8 cellular contexts compared by ENCODE assay signal in genomic region chr22:41947181-41948080, GRCh38. TPM values are rescaled to one million over a fixed set of nuclear protein-coding genes. Genes with fewer than 3 reads are reported as not detected.
DNase-seq lines count a peak whose midpoint lies in the region; ATAC-seq and TF ChIP-seq lines count a peak whose summit lies in the region.

No MANE protein-coding gene starts in this region.

- no peaks in the 10 kb centered on the region for H3K9me3 ChIP-seq in Peyer's patch
- no peaks in the 10 kb centered on the region for H3K9me3 ChIP-seq in esophagus squamous epithelium
- no peaks in the 10 kb centered on the region for H3K9me3 ChIP-seq in parathyroid adenoma (ENCODE audit: control insufficient read depth, low read length)

- peak overlapping the region; percentile 84 for H2AFZ ChIP-seq in parathyroid adenoma

- no peak for TF ChIP-seq CTCF in Peyer's patch (IDR thresholded peaks at IDR 0.05)
- TF ChIP-seq CTCF in esophagus squamous epithelium (IDR thresholded peaks at IDR 0.05), result no peak
- no peak for TF ChIP-seq CTCF in parathyroid adenoma (IDR thresholded peaks at IDR 0.05)

- TF ChIP-seq POLR2A in Peyer's patch (IDR thresholded peaks at IDR 0.05) (no peak), esophagus squamous epithelium (IDR thresholded peaks at IDR 0.05) (no peak)

- H3K4me1 ChIP-seq in Peyer's patch, result peaks cover 0 to 9% (median 3%) of the 10 kb centered on the region in 4 donors
- peaks cover 12 to 31% (median 13%) of the 10 kb centered on the region in 3 donors for H3K4me1 ChIP-seq in esophagus squamous epithelium
- H3K4me1 ChIP-seq in parathyroid adenoma, result no peaks in the 10 kb centered on the region

- H3K79me2 ChIP-seq in parathyroid adenoma, result no peaks in the 10 kb centered on the region

- ATAC-seq in HG02970 (IDR thresholded peaks at IDR 0.05; ENCODE audit: low FRiP score, unreplicated experiment), result no peak

- H3K27ac ChIP-seq in Peyer's patch, result peak overlapping the region in 3 of 4 donors; percentile 40 to 72 (median 68)
- peak overlapping the region; percentile 70 to 83 (median 78) for H3K27ac ChIP-seq in esophagus squamous epithelium
- H3K27ac ChIP-seq in parathyroid adenoma, result peak overlapping the region; percentile 36

- peak overlapping the region; percentile 98 for H3K4me2 ChIP-seq in parathyroid adenoma (ENCODE audit: low read length)

- H3K9ac ChIP-seq in parathyroid adenoma, result no peak overlapping the region

- peak overlapping the region; percentile 85; the same call in 1 of the 2 replicates for H3K4me3 ChIP-seq in GM08714 (ENCODE audit: low read length)
- H3K4me3 ChIP-seq in Peyer's patch, result peak overlapping the region; percentile 45 to 90 (median 80)
- H3K4me3 ChIP-seq in esophagus squamous epithelium, result peak overlapping the region; percentile 62 to 93 (median 80)
- H3K4me3 ChIP-seq in parathyroid adenoma (ENCODE audit: low read depth, low read length), result peak overlapping the region; percentile 72

- no peaks in the 10 kb centered on the region for H3K27me3 ChIP-seq in Peyer's patch
- H3K27me3 ChIP-seq in esophagus squamous epithelium, result no peaks in the 10 kb centered on the region
- H3K27me3 ChIP-seq in parathyroid adenoma (ENCODE audit: control insufficient read depth, insufficient read depth, low read length), result no peaks in the 10 kb centered on the region

- 42 to 55% methylated on average over 26 to 33 of the region's 33 CpGs for WGBS in esophagus squamous epithelium, 2 donors

- intact Hi-C loops in esophagus squamous epithelium (cut with DNase I), result no loop called here

- DNase-seq in Peyer's patch, result no peak
- no peak for DNase-seq in esophagus squamous epithelium (lab: John Stamatoyannopoulos, UW)
- no peak for DNase-seq in stimulated activated CD4-positive, alpha-beta T cell treated with anti-CD3 and anti-CD28 coated beads, Interleukin-4, amount 100 ng/mL, for 24 hours
- DNase-seq in NCI-H226, result no peak
- no peak for DNase-seq in mucosa of gallbladder (ENCODE audit: low spot score)

- no peaks in the 10 kb centered on the region for H3K36me3 ChIP-seq in Peyer's patch
- H3K36me3 ChIP-seq in esophagus squamous epithelium, result no peaks in the 10 kb centered on the region
- H3K36me3 ChIP-seq in parathyroid adenoma (ENCODE audit: control insufficient read depth, insufficient read depth, low read length), result no peaks in the 10 kb centered on the region

RNA-seq across cellular contexts. Expression of gene CENPM, which starts 0.5 kb away (rescaled TPM):
- total RNA-seq in Peyer's patch (10 to 100 TPM; 14.2 to 71.0 (median 17.8) TPM), esophagus squamous epithelium (10 to 100 TPM in 2 of 4 donors, 1 to 10 TPM in 2; 6.9 to 12.6 (median 10.5) TPM), mucosa of gallbladder (3.2 TPM)

RNA-seq across cellular contexts. Expression of gene TNFRSF13C, which starts 20.8 kb away (rescaled TPM):
- total RNA-seq in Peyer's patch (10 to 100 TPM in 1 of 4 donors, 1 to 10 TPM in 2, under 1 TPM in 1; 0.35 to 52.8 (median 3.2) TPM), esophagus squamous epithelium (1 to 10 TPM in 1 of 4 donors, under 1 TPM in 3; 0.19 to 1.9 (median 0.32) TPM), mucosa of gallbladder (0.55 TPM)

RNA-seq across cellular contexts. Expression of gene SEPTIN3, which starts 21.8 kb away (rescaled TPM):
- not detected for total RNA-seq in Peyer's patch
- 1 to 10 TPM in 1 of 4 donors, under 1 TPM in 3; 0.04 to 1.1 (median 0.34) TPM for total RNA-seq in esophagus squamous epithelium
- total RNA-seq in mucosa of gallbladder, result 0.60 TPM

RNA-seq across cellular contexts. Expression of gene SHISA8, which starts 32.6 kb away (rescaled TPM):
- not detected for total RNA-seq in Peyer's patch
- total RNA-seq in esophagus squamous epithelium, result not detected
- total RNA-seq in mucosa of gallbladder, result 1.4 TPM
